In the genomic region with DNA sequence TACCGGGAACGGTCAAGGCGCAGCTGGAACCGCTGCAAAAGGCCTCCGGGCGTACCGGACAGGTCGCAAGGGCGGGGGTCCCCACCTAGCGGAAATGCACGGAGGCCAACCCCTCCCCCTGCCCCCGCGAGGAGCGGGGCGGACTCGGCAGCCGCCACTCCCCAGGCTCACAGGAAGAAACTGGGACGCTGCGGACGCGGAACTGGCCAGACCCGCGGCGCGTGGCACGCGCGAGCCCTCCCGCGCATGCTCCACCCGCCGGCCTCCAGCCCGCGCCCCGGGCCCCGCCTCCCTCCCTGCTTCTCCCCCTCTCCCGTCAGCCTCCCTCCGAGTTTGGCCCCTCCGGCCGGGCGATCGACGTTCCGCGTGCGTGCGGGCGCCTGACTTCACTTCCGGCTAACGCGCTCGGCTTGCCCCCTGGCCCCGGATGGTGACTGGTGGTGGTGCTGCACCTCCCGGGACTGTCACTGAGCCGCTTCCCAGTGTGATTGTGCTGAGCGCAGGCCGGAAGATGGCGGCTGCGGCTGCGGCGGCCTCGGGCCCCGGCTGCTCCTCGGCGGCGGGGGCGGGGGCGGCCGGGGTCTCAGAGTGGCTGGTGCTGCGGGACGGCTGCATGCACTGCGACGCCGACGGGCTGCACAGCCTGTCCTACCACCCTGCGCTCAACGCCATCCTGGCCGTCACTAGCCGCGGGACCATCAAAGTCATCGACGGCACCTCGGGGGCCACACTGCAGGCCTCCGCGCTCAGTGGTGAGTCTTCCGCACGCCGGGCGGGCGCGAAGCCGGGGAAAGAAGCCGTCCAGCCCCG, we compare ENCODE assay signal across 8 cellular contexts. TPM values are rescaled to one million over a fixed set of nuclear protein-coding genes. Genes with fewer than 3 reads are reported as not detected.
DNase-seq lines count a peak whose midpoint lies in the region; ATAC-seq and TF ChIP-seq lines count a peak whose summit lies in the region.

A gene with protein sequence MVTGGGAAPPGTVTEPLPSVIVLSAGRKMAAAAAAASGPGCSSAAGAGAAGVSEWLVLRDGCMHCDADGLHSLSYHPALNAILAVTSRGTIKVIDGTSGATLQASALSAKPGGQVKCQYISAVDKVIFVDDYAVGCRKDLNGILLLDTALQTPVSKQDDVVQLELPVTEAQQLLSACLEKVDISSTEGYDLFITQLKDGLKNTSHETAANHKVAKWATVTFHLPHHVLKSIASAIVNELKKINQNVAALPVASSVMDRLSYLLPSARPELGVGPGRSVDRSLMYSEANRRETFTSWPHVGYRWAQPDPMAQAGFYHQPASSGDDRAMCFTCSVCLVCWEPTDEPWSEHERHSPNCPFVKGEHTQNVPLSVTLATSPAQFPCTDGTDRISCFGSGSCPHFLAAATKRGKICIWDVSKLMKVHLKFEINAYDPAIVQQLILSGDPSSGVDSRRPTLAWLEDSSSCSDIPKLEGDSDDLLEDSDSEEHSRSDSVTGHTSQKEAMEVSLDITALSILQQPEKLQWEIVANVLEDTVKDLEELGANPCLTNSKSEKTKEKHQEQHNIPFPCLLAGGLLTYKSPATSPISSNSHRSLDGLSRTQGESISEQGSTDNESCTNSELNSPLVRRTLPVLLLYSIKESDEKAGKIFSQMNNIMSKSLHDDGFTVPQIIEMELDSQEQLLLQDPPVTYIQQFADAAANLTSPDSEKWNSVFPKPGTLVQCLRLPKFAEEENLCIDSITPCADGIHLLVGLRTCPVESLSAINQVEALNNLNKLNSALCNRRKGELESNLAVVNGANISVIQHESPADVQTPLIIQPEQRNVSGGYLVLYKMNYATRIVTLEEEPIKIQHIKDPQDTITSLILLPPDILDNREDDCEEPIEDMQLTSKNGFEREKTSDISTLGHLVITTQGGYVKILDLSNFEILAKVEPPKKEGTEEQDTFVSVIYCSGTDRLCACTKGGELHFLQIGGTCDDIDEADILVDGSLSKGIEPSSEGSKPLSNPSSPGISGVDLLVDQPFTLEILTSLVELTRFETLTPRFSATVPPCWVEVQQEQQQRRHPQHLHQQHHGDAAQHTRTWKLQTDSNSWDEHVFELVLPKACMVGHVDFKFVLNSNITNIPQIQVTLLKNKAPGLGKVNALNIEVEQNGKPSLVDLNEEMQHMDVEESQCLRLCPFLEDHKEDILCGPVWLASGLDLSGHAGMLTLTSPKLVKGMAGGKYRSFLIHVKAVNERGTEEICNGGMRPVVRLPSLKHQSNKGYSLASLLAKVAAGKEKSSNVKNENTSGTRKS (N-terminal part only) (plus strand): TSS at position 289 of the 810 bp plus-strand sequence. CDS start 139 bp downstream, at position 428.

- H3K4me3 ChIP-seq in SK-N-SH (ENCODE audit: low read depth in 2 of 2, low read length in 1 of 2): peak within 1 kb of the TSS; percentile 81 to 99

- H3F3A ChIP-seq in SK-N-SH (replicated peaks; ENCODE audit: insufficient read depth): peaks cover 34% of the 10 kb centered on the region

- H3K9me2 ChIP-seq in SK-N-SH: no peaks in the 10 kb centered on the region

- CTCF ChIA-PET in GM10248 (lab: Yijun Ruan, JAX): interaction anchor here (0.8 kb wide), 1 partner anchor 74 kb away, joined by 3 read pairs; no protein-coding TSS in a partner anchor
- CTCF ChIA-PET in SK-N-SH (lab: Yijun Ruan, JAX): no interaction called here

- H3K9me3 ChIP-seq in SK-N-SH: no peaks in the 10 kb centered on the region

- TF ChIP-seq CTCF in GM10248 (IDR thresholded peaks at IDR 0.05; ENCODE audit: control extremely low read depth, extremely low read depth, low read depth, missing control alignments): no peak
- no peak for TF ChIP-seq CTCF in SK-N-SH (IDR thresholded peaks at IDR 0.05)

- H3K27ac ChIP-seq in SK-N-SH (ENCODE audit: low read depth in 2 of 2, low read length in 1 of 2) (peak within 1 kb of the TSS; percentile 85 to 97), substantia nigra (ENCODE audit: low read depth, low read length, poor library complexity, severe bottlenecking) (peak within 1 kb of the TSS; percentile 96)

- ATAC-seq in HG02610 (IDR thresholded peaks at IDR 0.05; ENCODE audit: unreplicated experiment): peak; percentile 89

- TF ChIP-seq RAD21 in SK-N-SH (IDR thresholded peaks at IDR 0.05; ENCODE audit: low read length): peak; percentile 6; the same call in 1 of the 2 replicates

- peak within 1 kb of the TSS; percentile 97 for H3K4me2 ChIP-seq in SK-N-SH

- DNase-seq in GM10248 (ENCODE audit: extremely low spot score) (peak; percentile 99), NCI-H1092 (lab: John Stamatoyannopoulos, UW) (peak; percentile 91), SK-N-SH (peak; percentile 100), germinal center (ENCODE audit: low spot score) (peak; percentile 96), non-pigmented ciliary epithelial cell (ENCODE audit: low read depth) (peak; percentile 68), substantia nigra (lab: John Stamatoyannopoulos, UW) (peak; percentile 89 to 99 (median 98))
- DNase-seq in activated naive CD4-positive, alpha-beta T cell treated with anti-CD3 and anti-CD28 coated beads, Interleukin-2, amount 50 U/mL, for 16 hours: peak; percentile 93

- peaks cover 49% of the 10 kb centered on the region for H3K79me2 ChIP-seq in SK-N-SH (ENCODE audit: insufficient read depth)

- H3K27me3 ChIP-seq in SK-N-SH (ENCODE audit: insufficient read depth): no peaks in the 10 kb centered on the region

- H3K9ac ChIP-seq in SK-N-SH: peak within 1 kb of the TSS; percentile 93

- peaks cover 16 to 17% of the 10 kb centered on the region in 2 experiments; a peak in 3 of 4 replicates for H3K4me1 ChIP-seq in SK-N-SH (ENCODE audit: control insufficient read depth in 1 of 2, insufficient read depth in 2 of 2, low read depth in 1 of 2, low read length in 1 of 2)

- H2AFZ ChIP-seq in SK-N-SH (ENCODE audit: low read depth): peak within 1 kb of the TSS; percentile 78

- WGBS in SK-N-SH (ENCODE audit: low lambda C conversion rate): under 1% methylated on average over 54 of the region's 94 CpGs

- TF ChIP-seq EP300 in SK-N-SH (IDR thresholded peaks at IDR 0.05; ENCODE audit: borderline replicate concordance in 1 of 2, low read depth in 1 of 2, low read length in 1 of 2): 0 out of 4 replicates have a peak, but pooled peaks have one; percentile 37 to 44

- peaks cover 40% of the 10 kb centered on the region for H4K20me1 ChIP-seq in SK-N-SH (ENCODE audit: insufficient read depth)

- POLR2A ChIA-PET in GM10248 (lab: Yijun Ruan, JAX) (interaction anchor here (1.0 kb wide), 1 partner anchor 13 kb away, joined by 3 read pairs; no protein-coding TSS in a partner anchor), SK-N-SH (lab: Yijun Ruan, JAX) (interaction anchor here (0.8 to 1.0 kb wide), 2 partner anchors 13 to 22 kb away, joined by 3 read pairs; no protein-coding TSS in a partner anchor)

- peaks cover 5 to 16% of the 10 kb centered on the region in 2 experiments for H3K36me3 ChIP-seq in SK-N-SH (replicated peaks in 1 of 2; ENCODE audit: control insufficient read depth in 1 of 2, insufficient read depth in 2 of 2, low read length in 1 of 2)

TF ChIP-seq in SK-N-SH, 30 proteins besides CTCF, POLR2A, EP300 and RAD21 (continues in another document):
- TF ChIP-seq MEF2A (IDR thresholded peaks at IDR 0.05; ENCODE audit: borderline replicate concordance, low read depth) (no peak), FOXJ3 (CRISPR knock-in tag; IDR thresholded peaks at IDR 0.05) (peak; percentile 49; the same call in 1 of the 2 replicates), EZH2phosphoT487 (IDR thresholded peaks at IDR 0.05; ENCODE audit: borderline replicate concordance, low read depth) (no peak), GABPA (IDR thresholded peaks at IDR 0.05; ENCODE audit: low read depth) (peak; percentile 90), POLR2AphosphoS5 (IDR thresholded peaks at IDR 0.05; ENCODE audit: low read depth, low read length) (peak; percentile 98), SMC3 (IDR thresholded peaks at IDR 0.05; ENCODE audit: low read depth, low read length) (peak; percentile 3; the same call in 1 of the 2 replicates), CHD2 (IDR thresholded peaks at IDR 0.05; ENCODE audit: low read length, partially characterized antibody) (peak; percentile 67), SIN3A (IDR thresholded peaks at IDR 0.05; ENCODE audit: borderline replicate concordance, low read depth, low read length) (peak; percentile 93), FOSL2 (IDR thresholded peaks at IDR 0.05; ENCODE audit: borderline replicate concordance, low read depth) (no peak), RXRA (IDR thresholded peaks at IDR 0.05; ENCODE audit: borderline replicate concordance, low read depth) (no peak), TEAD4 (IDR thresholded peaks at IDR 0.05; ENCODE audit: borderline replicate concordance, insufficient read depth) (no peak)
- TF ChIP-seq, protein P1, sequence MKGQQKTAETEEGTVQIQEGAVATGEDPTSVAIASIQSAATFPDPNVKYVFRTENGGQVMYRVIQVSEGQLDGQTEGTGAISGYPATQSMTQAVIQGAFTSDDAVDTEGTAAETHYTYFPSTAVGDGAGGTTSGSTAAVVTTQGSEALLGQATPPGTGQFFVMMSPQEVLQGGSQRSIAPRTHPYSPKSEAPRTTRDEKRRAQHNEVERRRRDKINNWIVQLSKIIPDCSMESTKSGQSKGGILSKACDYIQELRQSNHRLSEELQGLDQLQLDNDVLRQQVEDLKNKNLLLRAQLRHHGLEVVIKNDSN (IDR thresholded peaks at IDR 0.05; ENCODE audit: borderline replicate concordance, low read depth): peak; percentile 66
- TF ChIP-seq, protein P2, sequence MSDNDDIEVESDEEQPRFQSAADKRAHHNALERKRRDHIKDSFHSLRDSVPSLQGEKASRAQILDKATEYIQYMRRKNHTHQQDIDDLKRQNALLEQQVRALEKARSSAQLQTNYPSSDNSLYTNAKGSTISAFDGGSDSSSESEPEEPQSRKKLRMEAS (IDR thresholded peaks at IDR 0.05; ENCODE audit: low read depth): peak; percentile 93
- TF ChIP-seq, protein P3, sequence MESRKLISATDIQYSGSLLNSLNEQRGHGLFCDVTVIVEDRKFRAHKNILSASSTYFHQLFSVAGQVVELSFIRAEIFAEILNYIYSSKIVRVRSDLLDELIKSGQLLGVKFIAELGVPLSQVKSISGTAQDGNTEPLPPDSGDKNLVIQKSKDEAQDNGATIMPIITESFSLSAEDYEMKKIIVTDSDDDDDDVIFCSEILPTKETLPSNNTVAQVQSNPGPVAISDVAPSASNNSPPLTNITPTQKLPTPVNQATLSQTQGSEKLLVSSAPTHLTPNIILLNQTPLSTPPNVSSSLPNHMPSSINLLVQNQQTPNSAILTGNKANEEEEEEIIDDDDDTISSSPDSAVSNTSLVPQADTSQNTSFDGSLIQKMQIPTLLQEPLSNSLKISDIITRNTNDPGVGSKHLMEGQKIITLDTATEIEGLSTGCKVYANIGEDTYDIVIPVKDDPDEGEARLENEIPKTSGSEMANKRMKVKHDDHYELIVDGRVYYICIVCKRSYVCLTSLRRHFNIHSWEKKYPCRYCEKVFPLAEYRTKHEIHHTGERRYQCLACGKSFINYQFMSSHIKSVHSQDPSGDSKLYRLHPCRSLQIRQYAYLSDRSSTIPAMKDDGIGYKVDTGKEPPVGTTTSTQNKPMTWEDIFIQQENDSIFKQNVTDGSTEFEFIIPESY (IDR thresholded peaks at IDR 0.05; ENCODE audit: borderline replicate concordance, low read depth): 0 out of 2 replicates have a peak, but pooled peaks have one; percentile 36

RNA-seq across cellular contexts. Expression of the gene that starts here (rescaled TPM):
- polyA plus RNA-seq in SK-N-SH (2012; rRNA removed): 28.9 and 35.3 TPM in 2 replicates
- 27.4 and 32.0 TPM in 2 replicates for polyA plus RNA-seq in SK-N-SH (2012; cell fraction: cytosol; rRNA removed)
- 39.3 and 76.2 TPM in 2 replicates for polyA plus RNA-seq in SK-N-SH (2012; cell fraction: nucleus; rRNA removed)

Comparison
In these comparisons a context has a peak if more than half of its experiments do, and no peak if none do; other contexts are left out.
1. Peak in every context shown above with its lines: DNase-seq, ATAC-seq, H3K4me3 ChIP-seq and H3K27ac ChIP-seq.